ENCODE assay signal across 14 cellular contexts in the genomic region with DNA sequence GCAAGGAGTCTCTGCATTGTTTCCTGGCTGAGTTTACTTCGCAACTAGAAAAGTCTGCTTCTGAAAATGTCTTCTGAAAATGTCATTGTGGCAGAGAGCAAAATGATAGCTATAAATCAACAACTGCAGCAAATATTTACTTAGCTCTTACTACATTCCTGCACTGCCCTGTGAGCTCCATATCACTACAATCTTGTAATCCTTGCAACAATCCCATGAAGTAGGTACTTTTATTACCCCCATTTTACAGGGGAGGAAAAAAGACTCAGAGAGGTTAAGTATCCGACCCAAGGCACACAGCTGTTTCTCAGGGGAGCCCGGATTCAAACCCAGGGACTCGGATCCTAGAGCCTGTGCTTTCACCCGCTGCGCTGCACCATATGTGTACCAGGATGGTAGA. TPM values are rescaled to one million over a fixed set of nuclear protein-coding genes. Genes with fewer than 3 reads are reported as not detected.
A peak's percentile ranks its signal among the peaks of the same experiment; 100 is the strongest.
DNase-seq lines count a peak whose midpoint lies in the region; ATAC-seq and TF ChIP-seq lines count a peak whose summit lies in the region.
"Had no signal": no experiment of that assay in that cellular context is flagged by ENCODE, and none has a peak within 500 bp of the region (broad histone marks: within the 10 kb centered on the region; RNA-seq: fewer than 3 reads in every experiment).

No MANE protein-coding gene starts in this region.

- no peak overlapping the region for H3K27ac Mint-ChIP-seq in progenitor cell of endocrine pancreas

- H3K4me1 ChIP-seq in OCI-LY3 (ENCODE audit: low read length) = peaks cover 60% of the 10 kb centered on the region
- H3K4me1 ChIP-seq in right cardiac atrium (ENCODE audit: control insufficient read depth, insufficient read depth, low read length) = peaks cover 32% of the 10 kb centered on the region
- peaks cover 26 to 66% of the 10 kb centered on the region in 2 donors for H3K4me1 ChIP-seq in gastrocnemius medialis

- H3K4me3 ChIP-seq in OCI-LY3 (ENCODE audit: low read length) (0 out of 2 replicates have a peak overlapping the region, but pooled peaks have one; percentile 11), right cardiac atrium (ENCODE audit: low read length) (no peak overlapping the region), gastrocnemius medialis (no peak overlapping the region)

- no peaks in the 10 kb centered on the region for H3K79me2 ChIP-seq in OCI-LY3 (ENCODE audit: low read length)

- peaks cover 2% of the 10 kb centered on the region for H3K36me3 Mint-ChIP-seq in progenitor cell of endocrine pancreas (ENCODE audit: insufficient read depth)

- peaks cover 49% of the 10 kb centered on the region for H4K20me1 ChIP-seq in OCI-LY3 (ENCODE audit: insufficient read depth, low read length)

- TF ChIP-seq POLR2A in gastrocnemius medialis (IDR thresholded peaks at IDR 0.05) = no peak

- no peak overlapping the region for H3K9ac ChIP-seq in OCI-LY3 (ENCODE audit: low read length)

- H3K9me3 ChIP-seq in OCI-LY3 (ENCODE audit: insufficient read depth, low read length) (no peaks in the 10 kb centered on the region), right cardiac atrium (ENCODE audit: control insufficient read depth, low read length) (no peaks in the 10 kb centered on the region), gastrocnemius medialis (no peaks in the 10 kb centered on the region)

- no peak overlapping the region for H2AFZ ChIP-seq in OCI-LY3 (ENCODE audit: low read depth, low read length)

- no peak for TF ChIP-seq CTCF in OCI-LY3 (IDR thresholded peaks at IDR 0.05; ENCODE audit: low read depth, low read length)
- no peak for TF ChIP-seq CTCF in gastrocnemius medialis (IDR thresholded peaks at IDR 0.05 in 4 of 5, conservative IDR thresholded peaks at IDR 0.05 in 1 of 5)
- TF ChIP-seq CTCF in progenitor cell of endocrine pancreas (IDR thresholded peaks at IDR 0.05; ENCODE audit: unreplicated experiment) = no peak
- no peak for TF ChIP-seq CTCF in GM13976 (IDR thresholded peaks at IDR 0.05; ENCODE audit: borderline replicate concordance, control extremely low read depth, extremely low read depth, insufficient read depth, missing control alignments)

- H3K9me3 Mint-ChIP-seq in progenitor cell of endocrine pancreas (ENCODE audit: low read depth) = no peaks in the 10 kb centered on the region
- H3K9me3 Mint-ChIP-seq: CD4-positive, alpha-beta memory T cell had no signal

- no peak overlapping the region for H3K4me3 Mint-ChIP-seq in progenitor cell of endocrine pancreas (ENCODE audit: low read depth)
- H3K4me3 Mint-ChIP-seq: CD4-positive, alpha-beta memory T cell had no signal

- peak; percentile 46 for DNase-seq in EH (ENCODE audit: low read depth)
- DNase-seq in right cardiac atrium = peak in 1 of 3 donors; percentile 45
- DNase-seq in gastrocnemius medialis = no peak
- DNase-seq in progenitor cell of endocrine pancreas (ENCODE audit: low spot score, unreplicated experiment) = no peak
- no peak for DNase-seq in GM13976 (ENCODE audit: low spot score)
- DNase-seq: activated CD8-positive, alpha-beta memory T cell treated with anti-CD3 and anti-CD28 coated beads, Interleukin-2, amount 50 U/mL, for 4 hours; CD4-positive, alpha-beta memory T cell; GDM1; HCEC 1CT; NCI-H526 treated with DMSO at 0.1 percent for 48 hours; SIG-M5 had no signal

- ATAC-seq in right cardiac atrium (no peak), gastrocnemius medialis (no peak), HG02610 (IDR thresholded peaks at IDR 0.05; ENCODE audit: unreplicated experiment) (no peak), GM19463 (IDR thresholded peaks at IDR 0.05; ENCODE audit: unreplicated experiment) (no peak)

- 84% methylated on average over 6 of the region's 6 CpGs for WGBS in right cardiac atrium

- H3K27me3 Mint-ChIP-seq in progenitor cell of endocrine pancreas = no peaks in the 10 kb centered on the region
- H3K27me3 Mint-ChIP-seq: CD4-positive, alpha-beta memory T cell had no signal

- H3K27me3 ChIP-seq in OCI-LY3 (ENCODE audit: low read depth, low read length) (no peaks in the 10 kb centered on the region), right cardiac atrium (ENCODE audit: control insufficient read depth, insufficient read depth) (no peaks in the 10 kb centered on the region), gastrocnemius medialis (no peaks in the 10 kb centered on the region)

- H3K36me3 ChIP-seq in OCI-LY3 (replicated peaks; ENCODE audit: low read depth, low read length) (peaks cover 25% of the 10 kb centered on the region), gastrocnemius medialis (no peaks in the 10 kb centered on the region)

- H3K27ac ChIP-seq in OCI-LY3 (ENCODE audit: low read length) = no peak overlapping the region
- H3K27ac ChIP-seq in right cardiac atrium (ENCODE audit: low read length) = peak overlapping the region; percentile 75
- H3K27ac ChIP-seq in gastrocnemius medialis = peak overlapping the region in 3 of 4 donors; percentile 62 to 77 (median 70)

- H3K4me1 Mint-ChIP-seq in progenitor cell of endocrine pancreas (ENCODE audit: low read depth) = peaks cover 39% of the 10 kb centered on the region

- intact Hi-C loops in right cardiac atrium (cut with DNase I) = no loop called here
- intact Hi-C loops in gastrocnemius medialis (cut with DNase I; ENCODE audit: low total_unique reads) = no loop called here

- in situ Hi-C loops in gastrocnemius medialis (cut with MboI; ENCODE audit: low sequenced_read_pairs in 4 of 4) = no loop called here
- in situ Hi-C loops in GM13976 (cut with MboI; ENCODE audit: low sequenced_read_pairs, unreplicated experiment) = no loop called here

- peak overlapping the region; percentile 43 for H3K4me2 ChIP-seq in OCI-LY3 (ENCODE audit: low read length)

RNA-seq across cellular contexts. Expression of a gene that starts 34.2 kb away (rescaled TPM):
- total RNA-seq in right cardiac atrium (1 to 10 TPM; 1.7 to 4.3 (median 3.8) TPM), gastrocnemius medialis (under 1 TPM in 3 of 4 donors, not detected in 1; 0.03 to 0.05 (median 0.04) TPM), progenitor cell of endocrine pancreas (6.6 and 7.9 TPM in 2 replicates)
- polyA plus RNA-seq in right cardiac atrium = 2.3 TPM

RNA-seq across cellular contexts. Expression of a gene that starts 44.3 kb away (rescaled TPM):
- 10 to 100 TPM; 31.7 to 37.4 (median 35.3) TPM for total RNA-seq in right cardiac atrium
- polyA plus RNA-seq in right cardiac atrium = 26.3 TPM
- 1 to 10 TPM; 3.8 to 7.1 (median 4.3) TPM for total RNA-seq in gastrocnemius medialis
- 17.2 and 18.4 TPM in 2 replicates for total RNA-seq in progenitor cell of endocrine pancreas
